Comparison of ENCODE assay signal across 13 cellular contexts in genomic region chr18:75167759-75168211, GRCh38. TPM values are rescaled to one million over a fixed set of nuclear protein-coding genes. Genes with fewer than 3 reads are reported as not detected.
DNase-seq lines count a peak whose midpoint lies in the region; ATAC-seq and TF ChIP-seq lines count a peak whose summit lies in the region.
"Had no signal": no experiment of that assay in that cellular context is flagged by ENCODE, and none has a peak within 500 bp of the region (broad histone marks: within the 10 kb centered on the region; RNA-seq: fewer than 3 reads in every experiment).

No MANE protein-coding gene starts in this region.

- POLR2A ChIA-PET in MCF 10A (lab: Yijun Ruan, JAX): no interaction called here

- no peaks in the 10 kb centered on the region for H3K4me1 Mint-ChIP-seq in MCF 10A (ENCODE audit: insufficient read depth, unreplicated experiment)
- H3K4me1 Mint-ChIP-seq in mesothelial cell of epicardium: peaks cover 4% of the 10 kb centered on the region

- DNase-seq in breast epithelium (ENCODE audit: low spot score in 2 of 2) (no peak), MCF 10A (ENCODE audit: unreplicated experiment) (no peak), choroid plexus epithelial cell (ENCODE audit: low read depth) (no peak), lower lobe of right lung (no peak), DMS53 (lab: John Stamatoyannopoulos, UW) (no peak), HCEC 1CT (no peak), mesothelial cell of epicardium (ENCODE audit: low spot score in 2 of 2, unreplicated experiment in 2 of 2) (no peak), amniotic stem cell (lab: John Stamatoyannopoulos, UW) (no peak)
- DNase-seq: activated B cell treated with CpG ODN at 0.5 μM for 24 hours; activated T-cell treated with anti-CD3 and anti-CD28 coated beads, Interleukin-2, amount 50 U/mL, for 1 hour; kidney glomerular epithelial cell; NK-92 treated with Interleukin-12 subunit alpha and Interleukin-12 subunit beta, amount 100 ng/mL, for 24 hours had no signal

- H3K36me3 ChIP-seq in breast epithelium (no peaks in the 10 kb centered on the region), lower lobe of right lung (no peaks in the 10 kb centered on the region)
- H3K36me3 ChIP-seq: vagina had no signal

- ATAC-seq in lower lobe of right lung: peak in 1 of 2 donors; percentile 39

- CTCF ChIA-PET in MCF 10A (lab: Yijun Ruan, JAX): interaction anchor here (0.6 kb wide), 1 partner anchor 128 kb away, joined by 4 read pairs; no protein-coding TSS in a partner anchor

- BruUV-seq in MCF 10A (replicated peaks; lab: Mats Ljungman, UMichigan): no TSS peak

- H3K4me3 Mint-ChIP-seq in MCF 10A (ENCODE audit: unreplicated experiment) (no peak overlapping the region), mesothelial cell of epicardium (no peak overlapping the region)
- H3K4me3 Mint-ChIP-seq: activated B cell treated with CpG ODN at 0.5 μM for 24 hours had no signal

- H3K27me3 ChIP-seq in breast epithelium (no peaks in the 10 kb centered on the region), lower lobe of right lung (ENCODE audit: low read depth) (no peaks in the 10 kb centered on the region)
- H3K27me3 ChIP-seq: vagina had no signal

- H3K9me3 Mint-ChIP-seq in MCF 10A (ENCODE audit: unreplicated experiment) (no peaks in the 10 kb centered on the region), mesothelial cell of epicardium (no peaks in the 10 kb centered on the region)
- H3K9me3 Mint-ChIP-seq: activated B cell treated with CpG ODN at 0.5 μM for 24 hours had no signal

- H3K27ac Mint-ChIP-seq in MCF 10A (ENCODE audit: low read depth, unreplicated experiment) (no peak overlapping the region), mesothelial cell of epicardium (no peak overlapping the region)
- H3K27ac Mint-ChIP-seq: activated B cell treated with CpG ODN at 0.5 μM for 24 hours had no signal

- H3K9me3 ChIP-seq in breast epithelium (peaks cover 0 to 3% of the 10 kb centered on the region in 2 donors), lower lobe of right lung (no peaks in the 10 kb centered on the region)
- H3K9me3 ChIP-seq: vagina had no signal

- H3K27ac ChIP-seq in breast epithelium: peak overlapping the region in 1 of 2 donors; percentile 38
- H3K27ac ChIP-seq in lower lobe of right lung: no peak overlapping the region
- H3K27ac ChIP-seq: vagina had no signal

- no peaks in the 10 kb centered on the region for H3K4me1 ChIP-seq in breast epithelium
- H3K4me1 ChIP-seq in lower lobe of right lung: no peaks in the 10 kb centered on the region
- H3K4me1 ChIP-seq: vagina had no signal

- intact Hi-C loops in breast epithelium (cut with DNase I; ENCODE audit: low total_unique reads): no loop called here
- intact Hi-C loops in MCF 10A (cut with micrococcal nuclease): no loop called here
- intact Hi-C loops in lower lobe of right lung (cut with DNase I): no loop called here

- H3K27me3 Mint-ChIP-seq in MCF 10A (ENCODE audit: insufficient read depth, unreplicated experiment) (peaks cover 10% of the 10 kb centered on the region), mesothelial cell of epicardium (ENCODE audit: low read depth) (peaks cover 3% of the 10 kb centered on the region)

- no peak for TF ChIP-seq CTCF in breast epithelium (IDR thresholded peaks at IDR 0.05)
- TF ChIP-seq CTCF in MCF 10A (IDR thresholded peaks at IDR 0.05; ENCODE audit: unreplicated experiment): no peak
- TF ChIP-seq CTCF in choroid plexus epithelial cell (conservative IDR thresholded peaks at IDR 0.05; ENCODE audit: low read depth, low read length): no peak
- TF ChIP-seq CTCF in lower lobe of right lung (IDR thresholded peaks at IDR 0.05): no peak
- TF ChIP-seq CTCF in mesothelial cell of epicardium (IDR thresholded peaks at IDR 0.05; ENCODE audit: unreplicated experiment): no peak

- H3K36me3 Mint-ChIP-seq in MCF 10A (ENCODE audit: insufficient read depth, unreplicated experiment): no peaks in the 10 kb centered on the region
- H3K36me3 Mint-ChIP-seq in mesothelial cell of epicardium: no peaks in the 10 kb centered on the region

- no peak for TF ChIP-seq POLR2A in breast epithelium (IDR thresholded peaks at IDR 0.05)

- H3K4me3 ChIP-seq in breast epithelium (peak overlapping the region; percentile 3 to 31 (median 28)), choroid plexus epithelial cell (ENCODE audit: low read depth, low read length) (peak overlapping the region; percentile 44), lower lobe of right lung (peak overlapping the region; percentile 10)

RNA-seq across cellular contexts. Expression of gene PTGR3, which starts 41.2 kb away (rescaled TPM):
- total RNA-seq in breast epithelium: 10 to 100 TPM; 21.3 to 32.9 (median 22.9) TPM
- total RNA-seq in MCF 10A (2022): 19.8 and 20.6 TPM in 2 replicates
- total RNA-seq in lower lobe of right lung: 37.3 TPM
- 47.0 to 52.6 TPM (median 52.1 TPM) in 3 replicates for total RNA-seq in mesothelial cell of epicardium

RNA-seq across cellular contexts. Expression of gene TSHZ1, which starts 42.8 kb away (rescaled TPM):
- total RNA-seq in breast epithelium (10 to 100 TPM; 12.3 to 18.3 (median 16.4) TPM), MCF 10A (2022) (9.7 and 11.7 TPM in 2 replicates), lower lobe of right lung (17.0 TPM), mesothelial cell of epicardium (48.6 to 50.6 TPM (median 50.0 TPM) in 3 replicates)
